In the genomic region with DNA sequence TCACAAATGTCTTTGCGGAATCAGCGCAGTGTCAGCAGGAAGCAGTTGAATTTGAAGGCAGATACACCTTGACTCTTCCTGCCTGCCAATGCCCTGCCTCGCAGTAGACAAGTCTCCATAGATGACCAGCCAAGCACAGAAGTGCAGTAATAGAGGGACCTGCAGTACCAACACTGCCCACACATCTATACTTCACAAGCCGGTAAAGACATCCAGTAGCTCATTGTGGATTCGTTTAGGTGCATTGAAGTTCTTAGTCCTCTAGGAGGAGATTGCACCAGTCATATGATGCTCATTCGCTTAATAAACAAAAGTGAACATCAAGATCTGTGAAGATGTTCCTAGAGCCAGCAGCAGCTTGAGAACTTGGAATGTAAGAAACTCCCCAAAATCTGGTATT, we compare ENCODE assay signal across 9 cellular contexts. TPM values are rescaled to one million over a fixed set of nuclear protein-coding genes. Genes with fewer than 3 reads are reported as not detected.
DNase-seq lines count a peak whose midpoint lies in the region; ATAC-seq, FAIRE-seq and TF ChIP-seq lines count a peak whose summit lies in the region.
"Had no signal": no experiment of that assay in that cellular context is flagged by ENCODE, and none has a peak within 500 bp of the region (broad histone marks: within the 10 kb centered on the region; RNA-seq: fewer than 3 reads in every experiment).

No MANE protein-coding gene starts in this region.

- peaks cover 70% of the 10 kb centered on the region for H3K27me3 Mint-ChIP-seq in activated T-helper 1 cell treated with anti-CD3 and anti-CD28 coated beads, Interleukin-12 subunit alpha, Interleukin-12 subunit beta, Interleukin-2, Interleukin-4 antibody, amounts not matched to agents 30 ng/mL and 10 ng/mL and 1 ng/mL, durations not matched to agents 14 hours and 24 hours and 36 hours (ENCODE audit: insufficient read depth)

- peak; percentile 18 for TF ChIP-seq CTCF in AG04449 (IDR thresholded peaks at IDR 0.05; ENCODE audit: insufficient read depth, low read length, missing control alignments)

- no peak overlapping the region for H3K27ac Mint-ChIP-seq in activated T-helper 1 cell treated with anti-CD3 and anti-CD28 coated beads, Interleukin-12 subunit alpha, Interleukin-12 subunit beta, Interleukin-2, Interleukin-4 antibody, amounts not matched to agents 30 ng/mL and 10 ng/mL and 1 ng/mL, durations not matched to agents 14 hours and 24 hours and 36 hours

- H3K4me1 Mint-ChIP-seq in activated T-helper 1 cell treated with anti-CD3 and anti-CD28 coated beads, Interleukin-12 subunit alpha, Interleukin-12 subunit beta, Interleukin-2, Interleukin-4 antibody, amounts not matched to agents 30 ng/mL and 10 ng/mL and 1 ng/mL, durations not matched to agents 14 hours and 24 hours and 36 hours (ENCODE audit: low read depth) = peaks cover 10% of the 10 kb centered on the region

- CTCF ChIA-PET in AG04449 (lab: Yijun Ruan, JAX) = interaction anchor here (1.0 kb wide), 1 partner anchor 55 kb away, joined by 3 read pairs; no protein-coding TSS in a partner anchor

- peak; percentile 70 for ATAC-seq in HG02852 (IDR thresholded peaks at IDR 0.05; ENCODE audit: unreplicated experiment)

- POLR2A ChIA-PET in AG04449 (lab: Yijun Ruan, JAX) = no interaction called here

- no peak overlapping the region for H3K4me3 Mint-ChIP-seq in activated T-helper 1 cell treated with anti-CD3 and anti-CD28 coated beads, Interleukin-12 subunit alpha, Interleukin-12 subunit beta, Interleukin-2, Interleukin-4 antibody, amounts not matched to agents 30 ng/mL and 10 ng/mL and 1 ng/mL, durations not matched to agents 14 hours and 24 hours and 36 hours

- DNase-seq in AG04449 (ENCODE audit: low read depth, low spot score) (no peak), GM18507 (ENCODE audit: extremely low spot score, insufficient read length, low read depth) (no peak), RCC 7860 (ENCODE audit: low spot score) (peak; percentile 12), left kidney (ENCODE audit: low read depth, low spot score) (peak; percentile 57), Ammon's horn (ENCODE audit: low spot score) (no peak)
- no peak for DNase-seq in activated CD4-positive, alpha-beta T cell treated with anti-CD3 and anti-CD28 coated beads for 1 hour
- DNase-seq in activated T-helper 1 cell treated with anti-CD3 and anti-CD28 coated beads, Interleukin-12 subunit alpha, Interleukin-12 subunit beta, Interleukin-2, Interleukin-4 antibody, amounts not matched to agents 30 ng/mL and 10 ng/mL and 1 ng/mL, durations not matched to agents 14 hours and 24 hours and 36 hours (ENCODE audit: low spot score) = no peak

- H3K9me3 Mint-ChIP-seq in activated T-helper 1 cell treated with anti-CD3 and anti-CD28 coated beads, Interleukin-12 subunit alpha, Interleukin-12 subunit beta, Interleukin-2, Interleukin-4 antibody, amounts not matched to agents 30 ng/mL and 10 ng/mL and 1 ng/mL, durations not matched to agents 14 hours and 24 hours and 36 hours = no peaks in the 10 kb centered on the region

- FAIRE-seq in GM18507 (lab: Jason Lieb, UNC) (peak; percentile 77), RCC 7860 (lab: Jason Lieb, UNC) (no peak)

- H3K4me3 ChIP-seq in AG04449 (ENCODE audit: low read depth, low read length) = no peak overlapping the region

- intact Hi-C loops in activated T-helper 1 cell treated with anti-CD3 and anti-CD28 coated beads, Interleukin-12 subunit alpha, Interleukin-12 subunit beta, Interleukin-2, Interleukin-4 antibody, amounts not matched to agents 30 ng/mL and 10 ng/mL and 1 ng/mL, durations not matched to agents 14 hours and 24 hours and 36 hours (cut with micrococcal nuclease) = loop anchor here (10.0 kb wide), 1 partner anchor 197 kb away; no protein-coding TSS in a partner anchor

- no peaks in the 10 kb centered on the region for H3K36me3 Mint-ChIP-seq in activated T-helper 1 cell treated with anti-CD3 and anti-CD28 coated beads, Interleukin-12 subunit alpha, Interleukin-12 subunit beta, Interleukin-2, Interleukin-4 antibody, amounts not matched to agents 30 ng/mL and 10 ng/mL and 1 ng/mL, durations not matched to agents 14 hours and 24 hours and 36 hours (ENCODE audit: low read depth)

RNA-seq across cellular contexts. Expression of gene IFNA2, which starts 7.1 kb away (rescaled TPM):
- total RNA-seq in activated T-helper 1 cell treated with anti-CD3 and anti-CD28 coated beads, Interleukin-12 subunit alpha, Interleukin-12 subunit beta, Interleukin-2, Interleukin-4 antibody, amounts not matched to agents 30 ng/mL and 10 ng/mL and 1 ng/mL, durations not matched to agents 14 hours and 24 hours and 36 hours = not detected in 2 replicates
- total RNA-seq: dermis microvascular lymphatic vessel endothelial cell had no signal

RNA-seq across cellular contexts. Expression of gene IFNA8, which starts 16.6 kb away (rescaled TPM):
- not detected in 2 replicates for total RNA-seq in activated T-helper 1 cell treated with anti-CD3 and anti-CD28 coated beads, Interleukin-12 subunit alpha, Interleukin-12 subunit beta, Interleukin-2, Interleukin-4 antibody, amounts not matched to agents 30 ng/mL and 10 ng/mL and 1 ng/mL, durations not matched to agents 14 hours and 24 hours and 36 hours
- total RNA-seq: dermis microvascular lymphatic vessel endothelial cell had no signal

RNA-seq across cellular contexts. Expression of gene IFNA13, which starts 24.4 kb away (rescaled TPM):
- total RNA-seq in activated T-helper 1 cell treated with anti-CD3 and anti-CD28 coated beads, Interleukin-12 subunit alpha, Interleukin-12 subunit beta, Interleukin-2, Interleukin-4 antibody, amounts not matched to agents 30 ng/mL and 10 ng/mL and 1 ng/mL, durations not matched to agents 14 hours and 24 hours and 36 hours = not detected in 2 replicates
- total RNA-seq: dermis microvascular lymphatic vessel endothelial cell had no signal

RNA-seq across cellular contexts. Expression of gene IFNA6, which starts 41.6 kb away (rescaled TPM):
- total RNA-seq in activated T-helper 1 cell treated with anti-CD3 and anti-CD28 coated beads, Interleukin-12 subunit alpha, Interleukin-12 subunit beta, Interleukin-2, Interleukin-4 antibody, amounts not matched to agents 30 ng/mL and 10 ng/mL and 1 ng/mL, durations not matched to agents 14 hours and 24 hours and 36 hours = not detected in 2 replicates
- total RNA-seq: dermis microvascular lymphatic vessel endothelial cell had no signal

RNA-seq across cellular contexts. Expression of gene IFNA1, which starts 48.0 kb away (rescaled TPM):
- not detected in 2 replicates for total RNA-seq in activated T-helper 1 cell treated with anti-CD3 and anti-CD28 coated beads, Interleukin-12 subunit alpha, Interleukin-12 subunit beta, Interleukin-2, Interleukin-4 antibody, amounts not matched to agents 30 ng/mL and 10 ng/mL and 1 ng/mL, durations not matched to agents 14 hours and 24 hours and 36 hours
- total RNA-seq: dermis microvascular lymphatic vessel endothelial cell had no signal

Comparison
In these comparisons a context has a peak if more than half of its experiments do, and no peak if none do; other contexts are left out.
1. DNase-seq: peak in RCC 7860 (single experiment) and left kidney (single experiment); none in AG04449 (single experiment), GM18507 (single experiment), activated CD4-positive, alpha-beta T cell treated with anti-CD3 and anti-CD28 coated beads for 1 hour (single experiment), Ammon's horn (single experiment) and activated T-helper 1 cell treated with anti-CD3 and anti-CD28 coated beads, Interleukin-12 subunit alpha, Interleukin-12 subunit beta, Interleukin-2, Interleukin-4 antibody, amounts not matched to agents 30 ng/mL and 10 ng/mL and 1 ng/mL, durations not matched to agents 14 hours and 24 hours and 36 hours (single experiment).